Comparison of ENCODE assay signal across 25 cellular contexts in genomic region chrX:43224496-43224895, GRCh38.
DNase-seq lines count a peak whose midpoint lies in the region; ATAC-seq and TF ChIP-seq lines count a peak whose summit lies in the region.
"Had no signal": no experiment of that assay in that cellular context is flagged by ENCODE, and none has a peak within 500 bp of the region (broad histone marks: within the 10 kb centered on the region; RNA-seq: fewer than 3 reads in every experiment).

No MANE protein-coding gene starts in this region.

- no peak overlapping the region for H3K27ac ChIP-seq in RWPE1
- H3K27ac ChIP-seq in foreskin keratinocyte: no peak overlapping the region
- H3K27ac ChIP-seq: C4-2B, PC-9 had no signal

- H3K9me3 Mint-ChIP-seq in nephron: no peaks in the 10 kb centered on the region
- H3K9me3 Mint-ChIP-seq: CD8-positive, alpha-beta memory T cell; GM23338 had no signal

- no peaks in the 10 kb centered on the region for H3K27me3 Mint-ChIP-seq in nephron (ENCODE audit: low read depth)
- H3K27me3 Mint-ChIP-seq: B cell; CD8-positive, alpha-beta memory T cell had no signal

- H3K4me1 Mint-ChIP-seq in nephron: no peaks in the 10 kb centered on the region
- H3K4me1 Mint-ChIP-seq: B cell, GM23338 had no signal

- ATAC-seq in foreskin keratinocyte: peak; percentile 48
- ATAC-seq in GM19455 (IDR thresholded peaks at IDR 0.05; ENCODE audit: unreplicated experiment): no peak
- no peak for ATAC-seq in GM19397 (IDR thresholded peaks at IDR 0.05; ENCODE audit: unreplicated experiment)
- no peak for ATAC-seq in GM21526 (IDR thresholded peaks at IDR 0.05; ENCODE audit: low FRiP score, unreplicated experiment)
- ATAC-seq: GM23338, HepG2 had no signal

- TF ChIP-seq CTCF in RWPE1 (conservative IDR thresholded peaks at IDR 0.05; ENCODE audit: low read depth) (no peak), foreskin keratinocyte (conservative IDR thresholded peaks at IDR 0.05) (no peak), nephron (IDR thresholded peaks at IDR 0.05; ENCODE audit: unreplicated experiment in 3 of 3) (no peak)

- H3K4me1 ChIP-seq in foreskin keratinocyte: no peaks in the 10 kb centered on the region

- H3K4me3 Mint-ChIP-seq in nephron: no peak overlapping the region
- H3K4me3 Mint-ChIP-seq: B cell; CD8-positive, alpha-beta memory T cell; GM23338; H9 had no signal

- no peaks in the 10 kb centered on the region for H3K36me3 Mint-ChIP-seq in nephron (ENCODE audit: low read depth)

- DNase-seq in HT1080 (ENCODE audit: low read depth) (peak; percentile 7), RWPE1 (ENCODE audit: low spot score) (peak; percentile 1), foreskin keratinocyte (peak; percentile 2 to 40), NCI-H82 treated with DMSO at 0.1 percent for 48 hours (lab: John Stamatoyannopoulos, UW; ENCODE audit: unreplicated experiment) (no peak)
- DNase-seq: Calu3; CD8-positive, alpha-beta memory T cell; DND-41; H9; Karpas-422; NCI-H1105; NCI-H1436 treated with DMSO at 0.1 percent for 48 hours; NCI-H187 treated with DMSO at 0.1 percent for 48 hours; NCI-H2171 treated with DMSO at 0.1 percent for 48 hours; NCI-H524; NCI-H748 treated with DMSO at 0.1 percent for 48 hours; PC-9; SHP77 treated with DMSO at 0.1 percent for 48 hours had no signal

- H3K27me3 ChIP-seq in foreskin keratinocyte: no peaks in the 10 kb centered on the region

- POLR2A ChIA-PET in RWPE1 (lab: Yijun Ruan, JAX; ENCODE audit: low non-redundant PET): no interaction called here

- peak overlapping the region in 2 of 3 experiments; percentile 1 to 54 for H3K27ac Mint-ChIP-seq in nephron
- H3K27ac Mint-ChIP-seq: B cell; CD8-positive, alpha-beta memory T cell; GM23338; H9 had no signal

- CTCF ChIA-PET in RWPE1 (lab: Yijun Ruan, JAX): no interaction called here
